1 cellular context compared by ENCODE assay signal in genomic region chr19:14073925-14074838, GRCh38.
TF ChIP-seq lines count a peak whose summit lies in the region.

No MANE protein-coding gene starts in this region.

TF ChIP-seq in K562, 482 proteins besides CTCF, POLR2A, EP300 and RAD21 (continued from another document):
- TF ChIP-seq RNF219 (CRISPR knock-in tag; IDR thresholded peaks at IDR 0.05) = no peak
- TF ChIP-seq NFIX (CRISPR knock-in tag; IDR thresholded peaks at IDR 0.05; ENCODE audit: low read depth) = no peak
- no peak for TF ChIP-seq ZNF644 (tag; IDR thresholded peaks at IDR 0.05; ENCODE audit: low read depth)
- TF ChIP-seq, protein P1, sequence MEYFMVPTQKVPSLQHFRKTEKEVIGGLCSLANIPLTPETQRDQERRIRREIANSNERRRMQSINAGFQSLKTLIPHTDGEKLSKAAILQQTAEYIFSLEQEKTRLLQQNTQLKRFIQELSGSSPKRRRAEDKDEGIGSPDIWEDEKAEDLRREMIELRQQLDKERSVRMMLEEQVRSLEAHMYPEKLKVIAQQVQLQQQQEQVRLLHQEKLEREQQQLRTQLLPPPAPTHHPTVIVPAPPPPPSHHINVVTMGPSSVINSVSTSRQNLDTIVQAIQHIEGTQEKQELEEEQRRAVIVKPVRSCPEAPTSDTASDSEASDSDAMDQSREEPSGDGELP (CRISPR knock-in tag; IDR thresholded peaks at IDR 0.05; ENCODE audit: borderline replicate concordance) = peak; percentile 86
- TF ChIP-seq SMARCA4 (IDR thresholded peaks at IDR 0.05) = no peak
- no peak for TF ChIP-seq TGIF2 (CRISPR knock-in tag; IDR thresholded peaks at IDR 0.05)
- TF ChIP-seq, protein P2, sequence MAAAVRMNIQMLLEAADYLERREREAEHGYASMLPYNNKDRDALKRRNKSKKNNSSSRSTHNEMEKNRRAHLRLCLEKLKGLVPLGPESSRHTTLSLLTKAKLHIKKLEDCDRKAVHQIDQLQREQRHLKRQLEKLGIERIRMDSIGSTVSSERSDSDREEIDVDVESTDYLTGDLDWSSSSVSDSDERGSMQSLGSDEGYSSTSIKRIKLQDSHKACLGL (CRISPR knock-in tag; IDR thresholded peaks at IDR 0.05; ENCODE audit: borderline replicate concordance, poor library complexity, severe bottlenecking) = no peak
- TF ChIP-seq SRF (CRISPR knock-in tag; IDR thresholded peaks at IDR 0.05) = peak in 1 of 2 experiments; percentile 52; a peak in 1 of 4 replicates
- TF ChIP-seq ETV1 (tag; conservative IDR thresholded peaks at IDR 0.05; ENCODE audit: low read depth) = 0 out of 2 replicates have a peak, but pooled peaks have one; percentile 36
- peak; percentile 7; the same call in 1 of the 2 replicates for TF ChIP-seq TOE1 (IDR thresholded peaks at IDR 0.05; ENCODE audit: borderline replicate concordance)
- TF ChIP-seq TOE1 (CRISPR knock-in tag; IDR thresholded peaks at IDR 0.05; ENCODE audit: borderline replicate concordance, low read depth) = no peak
- peak; percentile 71 for TF ChIP-seq EGR1 (conservative IDR thresholded peaks at IDR 0.05)
